Comparison of ENCODE assay signal across 17 cellular contexts in the genomic region with DNA sequence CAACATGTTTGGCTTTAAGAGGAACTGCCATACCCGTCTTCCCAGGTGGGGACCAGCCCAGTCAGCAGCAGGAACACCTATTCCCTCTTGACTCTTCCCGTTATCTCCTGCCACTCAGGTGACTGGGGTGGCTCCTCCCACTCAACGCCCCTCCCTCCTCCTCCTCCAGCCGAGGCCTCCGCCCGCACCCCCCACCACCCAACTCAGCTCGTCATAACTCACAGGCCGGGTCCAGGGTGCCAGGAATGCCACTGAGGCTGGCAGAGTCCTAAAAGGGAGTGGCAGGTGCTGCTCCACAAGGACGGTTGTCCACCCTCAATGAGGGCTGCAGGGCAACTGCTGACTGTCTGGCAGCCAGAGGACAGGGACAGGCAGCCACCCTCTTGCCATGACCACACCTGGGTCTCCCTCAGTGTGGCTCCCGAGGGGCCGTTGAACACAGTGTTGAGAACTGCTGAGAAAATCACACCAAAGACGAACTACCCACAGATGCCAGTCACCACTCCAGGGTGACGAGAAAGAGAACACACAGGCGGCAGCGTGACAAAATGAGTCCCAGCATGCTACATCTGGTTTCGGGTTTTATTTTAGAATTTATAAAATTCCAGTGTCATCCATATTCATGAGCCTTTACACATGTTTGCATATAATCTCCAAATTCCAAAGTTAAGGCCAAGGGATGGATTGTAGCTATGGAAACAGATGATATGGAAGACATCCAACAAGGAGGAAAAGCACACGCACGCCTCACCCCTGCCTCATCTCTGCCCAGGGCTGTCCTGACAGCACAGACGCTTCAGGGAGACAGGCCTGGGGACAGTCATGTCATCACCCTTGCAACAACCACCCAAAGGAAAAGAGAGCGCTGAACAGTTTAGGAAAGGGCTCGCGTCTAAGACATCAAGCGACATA.
DNase-seq lines count a peak whose midpoint lies in the region; ATAC-seq and TF ChIP-seq lines count a peak whose summit lies in the region.
"Had no signal": no experiment of that assay in that cellular context is flagged by ENCODE, and none has a peak within 500 bp of the region (broad histone marks: within the 10 kb centered on the region; RNA-seq: fewer than 3 reads in every experiment).

No MANE protein-coding gene starts in this region.

- H3K27ac ChIP-seq in RWPE1 (peak overlapping the region; percentile 50), cingulate gyrus (ENCODE audit: low read depth, low read length) (peak overlapping the region; percentile 54)
- H3K27ac ChIP-seq: PC-9 had no signal

- CTCF ChIA-PET in RWPE1 (lab: Yijun Ruan, JAX): interaction anchor here (0.6 kb wide), 1 partner anchor 154 kb away, joined by 3 read pairs; no protein-coding TSS in a partner anchor

- POLR2A ChIA-PET in RWPE1 (lab: Yijun Ruan, JAX; ENCODE audit: low non-redundant PET): no interaction called here

- ATAC-seq in GM18867 (IDR thresholded peaks at IDR 0.05; ENCODE audit: unreplicated experiment) (no peak), HG02759 (IDR thresholded peaks at IDR 0.05; ENCODE audit: unreplicated experiment) (no peak)
- ATAC-seq: sciatic nerve had no signal

- TF ChIP-seq CTCF in RWPE1 (conservative IDR thresholded peaks at IDR 0.05; ENCODE audit: low read depth): no peak

- DNase-seq in RWPE1 (ENCODE audit: low spot score): no peak
- peak; percentile 50 for DNase-seq in iPS-NIHi7 (ENCODE audit: extremely low spot score)
- peak; percentile 53 for DNase-seq in putamen (ENCODE audit: low spot score)
- DNase-seq in hippocampal formation (lab: John Stamatoyannopoulos, UW): no peak
- DNase-seq: activated CD4-positive, alpha-beta memory T cell treated with anti-CD3 and anti-CD28 coated beads, Interleukin-2, amount 10 ng/mL, durations not matched to agents 7 days and 5 days; activated T-cell treated with anti-CD3 and anti-CD28 coated beads, Interleukin-2, amount 50 U/mL, for 48 hours; DMS 273 treated with DMSO at 0.1 percent for 48 hours; mammary epithelial cell; NCI-H2081; NCI-H748 treated with DMSO at 0.1 percent for 48 hours; PC-9; stimulated activated CD4-positive, alpha-beta T cell treated with anti-CD3 and anti-CD28 coated beads, Interleukin-2, amount 100 ng/mL, for 24 hours; substantia nigra had no signal

Comparison
In these comparisons a context has a peak if more than half of its experiments do, and no peak if none do; other contexts are left out.
1. DNase-seq: peak in iPS-NIHi7 (single experiment) and putamen (single experiment); none in RWPE1 (single experiment) and hippocampal formation (0 of 2).